ENCODE assay signal across 8 cellular contexts in the genomic region with DNA sequence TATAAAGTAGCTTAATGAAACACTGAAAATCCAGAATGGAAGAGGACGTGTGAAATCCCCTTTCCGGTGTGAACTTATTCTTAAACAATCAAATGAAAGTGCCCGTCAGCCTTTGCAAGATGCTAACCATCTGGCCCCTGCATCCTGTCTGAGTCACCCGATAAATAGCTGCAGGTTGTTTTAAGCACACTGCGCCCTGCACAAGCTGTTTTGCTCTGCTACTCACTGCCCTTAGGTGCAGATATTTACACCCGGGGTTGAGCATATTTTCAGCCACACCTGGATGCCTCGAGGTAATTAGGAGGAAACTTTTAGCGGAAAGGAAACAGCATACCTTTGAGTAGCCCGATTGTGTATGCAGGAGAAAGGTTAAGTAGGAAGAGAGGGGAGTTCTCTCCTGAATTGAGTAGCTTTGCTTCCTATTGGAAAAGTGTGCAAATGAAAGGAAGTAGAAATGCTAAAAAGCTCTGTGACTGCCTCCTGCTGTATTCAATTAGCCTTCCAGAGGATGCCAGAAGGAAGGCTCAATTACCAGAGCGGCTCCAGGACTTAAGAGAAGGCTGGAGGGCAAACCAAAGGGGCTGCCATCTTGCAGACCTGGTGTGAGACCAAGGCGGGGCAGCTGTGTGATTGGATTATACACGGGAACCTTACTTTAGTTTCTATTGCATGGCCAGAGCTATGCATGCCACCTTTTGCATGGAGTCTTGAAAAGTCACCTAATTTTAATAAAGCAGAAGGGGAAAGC. TPM values are rescaled to one million over a fixed set of nuclear protein-coding genes. Genes with fewer than 3 reads are reported as not detected.
DNase-seq lines count a peak whose midpoint lies in the region; ATAC-seq, FAIRE-seq and TF ChIP-seq lines count a peak whose summit lies in the region.

No MANE protein-coding gene starts in this region.

- no peak for TF ChIP-seq CTCF in transverse colon (IDR thresholded peaks at IDR 0.05)

- DNase-seq in NCI-H2107 treated with DMSO at 0.1 percent for 48 hours (lab: John Stamatoyannopoulos, UW; ENCODE audit: unreplicated experiment) (peak; percentile 34), NCI-H2107 (lab: John Stamatoyannopoulos, UW) (no peak), NCI-H82 treated with DMSO at 0.1 percent for 48 hours (lab: John Stamatoyannopoulos, UW; ENCODE audit: unreplicated experiment) (peak; percentile 29), dedifferentiated amniotic fluid mesenchymal stem cell (ENCODE audit: extremely low spot score) (peak; percentile 24), transverse colon (peak; percentile 56), cerebellar nuclear complex (lab: John Stamatoyannopoulos, UW) (no peak), RCC 7860 (ENCODE audit: low spot score) (no peak)

- no peak for TF ChIP-seq POLR2A in transverse colon (IDR thresholded peaks at IDR 0.05)

- intact Hi-C loops in transverse colon (cut with DNase I; ENCODE audit: low total_unique reads), result no loop called here

- H3K4me1 ChIP-seq in transverse colon, result peaks cover 11 to 20% (median 13%) of the 10 kb centered on the region in 4 donors

- no peaks in the 10 kb centered on the region for H3K36me3 ChIP-seq in transverse colon

- in situ Hi-C loops in transverse colon (cut with MboI; ENCODE audit: low pct_ligation_motif_present in 1 of 4, low pct_unique_long_range_greater_than_20kb in 1 of 4, low sequenced_read_pairs in 3 of 4), result no loop called here

- no peak for TF ChIP-seq EP300 in transverse colon (IDR thresholded peaks at IDR 0.05; ENCODE audit: low read depth)

- H3K27ac ChIP-seq in transverse colon, result peak overlapping the region in 1 of 4 donors; percentile 39

- whole genome bisulfite sequencing in transverse colon (ENCODE audit: low coverage in 1 of 2), 2 donors, result 22 to 27% methylated on average over 5 to 12 of the region's 12 CpGs

- no peak overlapping the region for H3K4me3 ChIP-seq in transverse colon

- H3K9me3 ChIP-seq in transverse colon, result no peaks in the 10 kb centered on the region

- FAIRE-seq in RCC 7860 (lab: Jason Lieb, UNC), result no peak

- ATAC-seq in HG02763 (IDR thresholded peaks at IDR 0.05; ENCODE audit: unreplicated experiment), result peak; percentile 50

- H3K27me3 ChIP-seq in transverse colon, result no peaks in the 10 kb centered on the region

RNA-seq across cellular contexts. Expression of a gene that starts 42.5 kb away (rescaled TPM):
- total RNA-seq in transverse colon, result 10 to 100 TPM; 12.5 to 72.6 (median 28.5) TPM

Comparison
In these comparisons a context has a peak if more than half of its experiments do, and no peak if none do; other contexts are left out.
1. DNase-seq: peak in NCI-H2107 treated with DMSO at 0.1 percent for 48 hours (single experiment), NCI-H82 treated with DMSO at 0.1 percent for 48 hours (single experiment), dedifferentiated amniotic fluid mesenchymal stem cell (single experiment) and transverse colon (single experiment); none in NCI-H2107 (single experiment), cerebellar nuclear complex (0 of 2) and RCC 7860 (single experiment).